Comparison of ENCODE assay signal across 10 cellular contexts in genomic region chr11:6052374-6052773, GRCh38. TPM values are rescaled to one million over a fixed set of nuclear protein-coding genes. Genes with fewer than 3 reads are reported as not detected.
"Had no signal": no experiment of that assay in that cellular context is flagged by ENCODE, and none has a peak within 500 bp of the region (broad histone marks: within the 10 kb centered on the region; RNA-seq: fewer than 3 reads in every experiment).

No MANE protein-coding gene starts in this region.

- H3K4me1 Mint-ChIP-seq: IgD-negative memory B cell had no signal

- H3K9ac ChIP-seq: KMS-11 had no signal

- DNase-seq: GOT3, H7, HFFc6, KBM-7 had no signal

- H3K4me3 Mint-ChIP-seq: HFFc6, IgD-negative memory B cell had no signal

- ATAC-seq: HCT116 had no signal

- H3K4me2 ChIP-seq: KMS-11 had no signal

- H3K4me3 ChIP-seq: HAP-1 had no signal

- H3K9me3 Mint-ChIP-seq: IgD-negative memory B cell had no signal

- H3K27ac ChIP-seq: KMS-11 had no signal

- H3K4me1 ChIP-seq: HAP-1 had no signal

- H3K36me3 Mint-ChIP-seq: IgD-negative memory B cell had no signal

- H3K27ac Mint-ChIP-seq: HFFc6, IgD-negative memory B cell had no signal

- H3K36me3 ChIP-seq: HAP-1 had no signal

RNA-seq across cellular contexts. Expression of gene OR56A1, which starts 21.8 kb away (rescaled TPM):
- total RNA-seq: HFFc6, HT-29 had no signal
- polyA plus RNA-seq: IgD-negative memory B cell had no signal

RNA-seq across cellular contexts. Expression of gene OR56A4, which starts 45.6 kb away (rescaled TPM):
- total RNA-seq: H4, H7, HFFc6, HT-29 had no signal
- polyA plus RNA-seq: IgD-negative memory B cell had no signal

RNA-seq across cellular contexts. Expression of gene OR56B4, which starts 55.1 kb away (rescaled TPM):
- total RNA-seq: H4, H7, HFFc6, HT-29 had no signal
- polyA plus RNA-seq: IgD-negative memory B cell had no signal
